8 cellular contexts compared by ENCODE assay signal in genomic region chr2:241652142-241652541, GRCh38.
"Had no signal": no experiment of that assay in that cellular context is flagged by ENCODE, and none has a peak within 500 bp of the region (broad histone marks: within the 10 kb centered on the region; RNA-seq: fewer than 3 reads in every experiment).

No MANE protein-coding gene starts in this region.

- H2AFZ ChIP-seq: GM23338 had no signal

- H3K27me3 Mint-ChIP-seq: IgD-negative memory B cell had no signal

- H3K9me3 Mint-ChIP-seq: GM23338, H9, IgD-negative memory B cell had no signal

- FAIRE-seq: H1, H54, HepG2 had no signal

- ATAC-seq: GM23338 had no signal

- H3K27ac Mint-ChIP-seq: GM23338, IgD-negative memory B cell had no signal

- H3K4me2 ChIP-seq: GM23338 had no signal

- DNase-seq: H9, HCEC 1CT, KBM-7 had no signal

- H3K4me3 ChIP-seq: GM23338 had no signal

- H3K4me3 Mint-ChIP-seq: GM23338, H9, IgD-negative memory B cell had no signal
